ENCODE assay signal across 11 cellular contexts in the genomic region with DNA sequence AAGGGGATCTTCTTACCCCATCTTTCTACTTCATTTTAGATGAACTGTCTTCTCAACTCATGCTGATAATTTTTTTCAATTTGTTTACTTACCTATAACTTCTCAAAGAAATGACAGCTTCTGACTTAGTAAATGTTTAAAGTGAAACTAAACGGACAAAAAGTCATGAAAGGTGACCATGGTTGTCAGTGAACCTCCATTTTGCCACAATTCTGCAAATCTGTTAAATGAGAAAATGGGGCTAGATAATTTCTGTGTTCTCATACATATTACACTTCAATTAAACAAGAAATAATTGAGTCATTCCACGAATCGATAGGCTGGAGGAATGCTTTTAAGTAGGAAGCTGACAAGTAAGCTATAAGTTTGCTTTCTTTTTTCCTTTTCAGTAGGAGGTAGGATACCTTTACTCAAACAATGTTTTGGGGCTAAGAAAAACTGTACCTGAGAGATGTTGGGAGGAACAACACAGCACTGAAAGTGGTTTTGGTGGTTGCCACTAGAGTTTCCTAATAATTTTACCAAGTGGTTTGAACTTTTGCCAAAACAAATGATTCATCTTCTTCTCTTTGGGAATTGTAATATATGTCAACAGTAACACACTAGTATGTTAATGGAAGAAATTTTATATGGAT. TPM values are rescaled to one million over a fixed set of nuclear protein-coding genes. Genes with fewer than 3 reads are reported as not detected.
DNase-seq lines count a peak whose midpoint lies in the region; ATAC-seq and TF ChIP-seq lines count a peak whose summit lies in the region.
"Had no signal": no experiment of that assay in that cellular context is flagged by ENCODE, and none has a peak within 500 bp of the region (broad histone marks: within the 10 kb centered on the region; RNA-seq: fewer than 3 reads in every experiment).

No MANE protein-coding gene starts in this region.

- no peak overlapping the region for H3K27ac ChIP-seq in endodermal cell (ENCODE audit: low read depth, low read length)
- no peak overlapping the region for H3K27ac ChIP-seq in CD8-positive, alpha-beta T cell (ENCODE audit: low read depth, low read length)

- no peaks in the 10 kb centered on the region for H3K27me3 ChIP-seq in endodermal cell (ENCODE audit: control insufficient read depth, insufficient read depth, low read length, poor library complexity, severe bottlenecking)
- H3K27me3 ChIP-seq in CD8-positive, alpha-beta T cell (ENCODE audit: insufficient read depth, low read length), result no peaks in the 10 kb centered on the region

- ATAC-seq in CD8-positive, alpha-beta T cell, result no peak
- ATAC-seq in GM19324 (IDR thresholded peaks at IDR 0.05; ENCODE audit: low FRiP score, unreplicated experiment), result no peak

- peak; percentile 25 for DNase-seq in EL
- peak; percentile 10 for DNase-seq in NB4 (ENCODE audit: low read depth)
- no peak for DNase-seq in endodermal cell
- DNase-seq in myocyte (ENCODE audit: low read depth), result peak; percentile 30
- DNase-seq in CD8-positive, alpha-beta T cell, result no peak
- DNase-seq in KG1 (lab: John Stamatoyannopoulos, UW), result no peak
- DNase-seq in amniotic stem cell (lab: John Stamatoyannopoulos, UW), result no peak
- DNase-seq: activated naive CD4-positive, alpha-beta T cell treated with anti-CD3 and anti-CD28 coated beads, Interleukin-2, amount 50 U/mL, for 16 hours; stimulated activated CD4-positive, alpha-beta T cell treated with anti-CD3 and anti-CD28 coated beads, Interleukin-1b, Interleukin-23, amount 100 ng/mL, for 48 hours had no signal

- no peak overlapping the region for H3K9ac ChIP-seq in endodermal cell (ENCODE audit: extremely low read depth, low read length, poor library complexity, severe bottlenecking)

- intact Hi-C loops in CD8-positive, alpha-beta T cell (cut with DNase I, micrococcal nuclease), result no loop called here

- H3K36me3 ChIP-seq in endodermal cell (ENCODE audit: control insufficient read depth, insufficient read depth, low read length), result no peaks in the 10 kb centered on the region
- no peaks in the 10 kb centered on the region for H3K36me3 ChIP-seq in CD8-positive, alpha-beta T cell (ENCODE audit: insufficient read depth, low read length)

- H3K9me3 ChIP-seq in endodermal cell (ENCODE audit: control insufficient read depth, low read length), result no peaks in the 10 kb centered on the region
- no peaks in the 10 kb centered on the region for H3K9me3 ChIP-seq in CD8-positive, alpha-beta T cell (ENCODE audit: low read length)

- H3K4me3 ChIP-seq in NB4 (ENCODE audit: low read depth, low read length) (peak overlapping the region; percentile 50), endodermal cell (ENCODE audit: low read length) (no peak overlapping the region)
- H3K4me3 ChIP-seq in CD8-positive, alpha-beta T cell (ENCODE audit: low read depth, low read length), result no peak overlapping the region

- CTCF ChIA-PET in CD8-positive, alpha-beta T cell (lab: Charles Lee), result no interaction called here

- H3K27me3 Mint-ChIP-seq in endodermal cell (ENCODE audit: insufficient read depth), result no peaks in the 10 kb centered on the region
- H3K27me3 Mint-ChIP-seq in CD8-positive, alpha-beta T cell (ENCODE audit: low read depth), result no peaks in the 10 kb centered on the region

- 70% methylated on average over 3 of the region's 3 CpGs; no CpG with 5 or more reads in 1 of the 2 experiments for WGBS in endodermal cell (ENCODE audit: insufficient coverage in 1 of 2, insufficient read length in 1 of 2), 2 experiments

- H3K4me1 Mint-ChIP-seq in endodermal cell, result peaks cover 5% of the 10 kb centered on the region
- no peaks in the 10 kb centered on the region for H3K4me1 Mint-ChIP-seq in CD8-positive, alpha-beta T cell (ENCODE audit: low read depth)

- H3K36me3 Mint-ChIP-seq in endodermal cell (ENCODE audit: low read depth), result no peaks in the 10 kb centered on the region
- no peaks in the 10 kb centered on the region for H3K36me3 Mint-ChIP-seq in CD8-positive, alpha-beta T cell

- no peak for TF ChIP-seq CTCF in NB4 (IDR thresholded peaks at IDR 0.05; ENCODE audit: low read depth, low read length)
- no peak for TF ChIP-seq CTCF in endodermal cell (conservative IDR thresholded peaks at IDR 0.05)
- no peak for TF ChIP-seq CTCF in CD8-positive, alpha-beta T cell (IDR thresholded peaks at IDR 0.05)

- H3K9me3 Mint-ChIP-seq in endodermal cell, result no peaks in the 10 kb centered on the region
- H3K9me3 Mint-ChIP-seq in CD8-positive, alpha-beta T cell, result no peaks in the 10 kb centered on the region
- H3K9me3 Mint-ChIP-seq: T-helper 1 cell treated with Interleukin-12 subunit alpha and Interleukin-12 subunit beta and Interleukin-4 antibody, amounts not matched to agents 30 μg/mL and 1 μg/mL, for 36 hours had no signal

- H3K4me3 Mint-ChIP-seq in endodermal cell, result no peak overlapping the region
- H3K4me3 Mint-ChIP-seq in CD8-positive, alpha-beta T cell, result no peak overlapping the region
- H3K4me3 Mint-ChIP-seq: T-helper 1 cell treated with Interleukin-12 subunit alpha and Interleukin-12 subunit beta and Interleukin-4 antibody, amounts not matched to agents 30 μg/mL and 1 μg/mL, for 36 hours had no signal

- POLR2A ChIA-PET in CD8-positive, alpha-beta T cell (lab: Charles Lee), result no interaction called here

- no peaks in the 10 kb centered on the region for H3K4me1 ChIP-seq in endodermal cell (ENCODE audit: control insufficient read depth, insufficient read depth, low read length)
- H3K4me1 ChIP-seq in CD8-positive, alpha-beta T cell (ENCODE audit: insufficient read depth, low read length), result no peaks in the 10 kb centered on the region

- no peak for TF ChIP-seq POLR2A in NB4 (IDR thresholded peaks at IDR 0.05; ENCODE audit: extremely low read depth, insufficient read length)

- peak overlapping the region; percentile 19 for H3K27ac Mint-ChIP-seq in endodermal cell
- H3K27ac Mint-ChIP-seq in CD8-positive, alpha-beta T cell, result no peak overlapping the region
- H3K27ac Mint-ChIP-seq: T-helper 1 cell treated with Interleukin-12 subunit alpha and Interleukin-12 subunit beta and Interleukin-4 antibody, amounts not matched to agents 30 μg/mL and 1 μg/mL, for 36 hours had no signal

RNA-seq across cellular contexts. Expression of gene DYNAP, which starts 17.1 kb away (rescaled TPM):
- total RNA-seq in endodermal cell (not detected), myocyte (not detected in 2 replicates)
- not detected for polyA plus RNA-seq in endodermal cell (2013, experiment 1 of 2)
- polyA plus RNA-seq in endodermal cell (2013, experiment 2 of 2), result not detected
- not detected for polyA plus RNA-seq in myocyte (2012)
- total RNA-seq in CD8-positive, alpha-beta T cell, result not detected

Comparison
In these comparisons a context has a peak if more than half of its experiments do, and no peak if none do; other contexts are left out.
1. DNase-seq: peak in EL (single experiment), NB4 (single experiment) and myocyte (single experiment); none in endodermal cell (single experiment), CD8-positive, alpha-beta T cell (0 of 7), KG1 (single experiment) and amniotic stem cell (single experiment).